20 cellular contexts compared by ENCODE assay signal in the genomic region with DNA sequence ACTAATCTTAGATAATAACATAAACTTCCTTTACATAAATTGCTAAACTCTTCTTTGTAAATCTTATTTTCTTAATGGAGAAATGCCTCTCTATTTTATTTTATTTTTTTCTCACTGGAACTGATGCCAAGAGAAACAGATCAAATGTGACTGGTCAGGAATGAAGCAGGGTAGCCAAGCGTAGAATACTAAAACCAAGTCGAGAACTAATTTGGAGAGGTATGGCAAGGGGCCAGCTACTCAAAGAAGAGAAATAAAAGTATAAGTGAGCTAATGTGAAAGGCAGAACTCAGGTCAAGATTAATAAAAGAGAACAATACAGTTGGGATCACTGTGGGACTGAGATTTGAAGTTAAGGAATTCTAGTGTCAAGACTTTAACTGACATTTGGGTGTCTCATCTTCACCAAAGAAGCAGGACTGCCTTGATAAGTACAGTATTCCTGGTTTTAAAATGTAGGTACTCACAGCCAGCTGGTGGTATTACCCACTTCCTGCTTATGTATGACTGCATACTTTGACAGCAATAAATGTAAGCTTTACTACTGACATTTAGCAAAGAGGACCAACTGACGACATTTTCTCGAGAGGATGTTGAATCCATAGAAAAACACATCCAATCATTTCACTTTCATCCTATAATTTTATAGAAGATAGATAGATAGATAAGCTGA.
DNase-seq lines count a peak whose midpoint lies in the region; ATAC-seq, FAIRE-seq and TF ChIP-seq lines count a peak whose summit lies in the region.
"Had no signal": no experiment of that assay in that cellular context is flagged by ENCODE, and none has a peak within 500 bp of the region (broad histone marks: within the 10 kb centered on the region; RNA-seq: fewer than 3 reads in every experiment).

No MANE protein-coding gene starts in this region.

- in situ Hi-C loops in KBM-7 (cut with MboI; ENCODE audit: low pct_unique_long_range_greater_than_20kb, low sequenced_read_pairs): no loop called here

- intact Hi-C loops in Right ventricle myocardium superior (cut with DNase I): no loop called here

- no peaks in the 10 kb centered on the region for H4K20me1 ChIP-seq in keratinocyte (ENCODE audit: control insufficient read depth, extremely low read depth, insufficient read depth, low read length)
- H4K20me1 ChIP-seq: BLaER1 had no signal

- H3K9me1 ChIP-seq in keratinocyte (ENCODE audit: control insufficient read depth, extremely low read depth, insufficient read depth, low read length): no peaks in the 10 kb centered on the region

- H3K4me1 ChIP-seq in keratinocyte (ENCODE audit: control insufficient read depth, extremely low read depth, insufficient read depth, low read length): peaks cover 11% of the 10 kb centered on the region
- H3K4me1 ChIP-seq in effector memory CD4-positive, alpha-beta T cell (ENCODE audit: control insufficient read depth, insufficient read depth, low read length, poor library complexity, severe bottlenecking): no peaks in the 10 kb centered on the region
- H3K4me1 ChIP-seq: BLaER1, body of pancreas, heart left ventricle, psoas muscle had no signal

- no peak overlapping the region for H3K4me2 ChIP-seq in keratinocyte (ENCODE audit: control insufficient read depth, extremely low read depth, insufficient read depth, low read depth, low read length)
- H3K4me2 ChIP-seq: BLaER1 had no signal

- no peak for TF ChIP-seq CTCF in keratinocyte (optimal IDR thresholded peaks at IDR 0.05 in 1 of 3, IDR thresholded peaks at IDR 0.05 in 1 of 3, conservative IDR thresholded peaks at IDR 0.05 in 1 of 3; ENCODE audit: extremely low read depth in 1 of 3, insufficient read depth in 2 of 3, low read length in 3 of 3)

- ATAC-seq in GM21717 (IDR thresholded peaks at IDR 0.05; ENCODE audit: unreplicated experiment) (no peak), Right ventricle myocardium superior (ENCODE audit: poor library complexity) (no peak)
- ATAC-seq: body of pancreas, heart left ventricle, psoas muscle had no signal

- peak; percentile 34 for FAIRE-seq in keratinocyte (lab: Jason Lieb, UNC)
- FAIRE-seq: D721Med, GM12892, TTC549 had no signal

- dilution Hi-C loops in keratinocyte (cut with MboI; ENCODE audit: extremely low pct_ligation_motif_present, low sequenced_read_pairs): no loop called here

- no peaks in the 10 kb centered on the region for H3K27me3 ChIP-seq in keratinocyte (ENCODE audit: control insufficient read depth, extremely low read depth, insufficient read depth, low read length)
- no peaks in the 10 kb centered on the region for H3K27me3 ChIP-seq in effector memory CD4-positive, alpha-beta T cell (replicated peaks; ENCODE audit: control insufficient read depth, insufficient read depth, low read length, poor library complexity, severe bottlenecking)
- H3K27me3 ChIP-seq: BLaER1, body of pancreas, heart left ventricle had no signal

- no peaks in the 10 kb centered on the region for H3K79me2 ChIP-seq in keratinocyte (ENCODE audit: control insufficient read depth, insufficient read depth, low read length)

- no peaks in the 10 kb centered on the region for H3K9me3 ChIP-seq in keratinocyte (ENCODE audit: control insufficient read depth, low read depth, low read length)
- H3K9me3 ChIP-seq in effector memory CD4-positive, alpha-beta T cell (ENCODE audit: control insufficient read depth, low read length): no peaks in the 10 kb centered on the region
- H3K9me3 ChIP-seq: BLaER1, body of pancreas, psoas muscle had no signal

- DNase-seq in KBM-7: peak; percentile 10
- peak; percentile 82 for DNase-seq in astrocyte of the hippocampus (ENCODE audit: low read depth, low spot score)
- DNase-seq in keratinocyte (ENCODE audit: low read depth, low spot score): no peak
- peak; percentile 19 for DNase-seq in stromal cell of bone marrow (ENCODE audit: low read depth)
- DNase-seq in effector memory CD4-positive, alpha-beta T cell: no peak
- DNase-seq in Right ventricle myocardium superior: no peak
- DNase-seq: activated CD4-positive, alpha-beta T cell treated with anti-CD3 and anti-CD28 coated beads for 48 hours; body of pancreas; erythroblast; heart left ventricle; immature natural killer cell; NCI-H146; NCI-H345; psoas muscle; RPMI8226 had no signal

- H3K9ac ChIP-seq in keratinocyte (ENCODE audit: control insufficient read depth, extremely low read depth, insufficient read depth, low read length): no peak overlapping the region
- H3K9ac ChIP-seq: BLaER1 had no signal

- H3K27ac ChIP-seq in keratinocyte (ENCODE audit: control insufficient read depth, insufficient read depth, low read length): no peak overlapping the region
- H3K27ac ChIP-seq in effector memory CD4-positive, alpha-beta T cell (ENCODE audit: insufficient read depth, low read length, poor library complexity, severe bottlenecking): no peak overlapping the region
- H3K27ac ChIP-seq: BLaER1, body of pancreas, heart left ventricle, psoas muscle had no signal

- H3K4me3 ChIP-seq in keratinocyte (ENCODE audit: control insufficient read depth in 2 of 3, extremely low read depth in 1 of 3, insufficient read depth in 2 of 3, low read depth in 1 of 3, low read length in 3 of 3): no peak overlapping the region
- H3K4me3 ChIP-seq in effector memory CD4-positive, alpha-beta T cell (ENCODE audit: insufficient read depth, low read depth, low read length, poor library complexity, severe bottlenecking): no peak overlapping the region
- H3K4me3 ChIP-seq: BLaER1, body of pancreas, heart left ventricle, psoas muscle had no signal

- no peaks in the 10 kb centered on the region for H3K36me3 ChIP-seq in keratinocyte (ENCODE audit: control insufficient read depth in 2 of 2, extremely low read depth in 1 of 2, insufficient read depth in 2 of 2, low read length in 2 of 2)
- no peaks in the 10 kb centered on the region for H3K36me3 ChIP-seq in effector memory CD4-positive, alpha-beta T cell (ENCODE audit: control insufficient read depth, insufficient read depth, low read length)
- H3K36me3 ChIP-seq: BLaER1, heart left ventricle had no signal

- H2AFZ ChIP-seq in keratinocyte (ENCODE audit: control insufficient read depth, low read length): no peak overlapping the region

Comparison
In these comparisons a context has a peak if more than half of its experiments do, and no peak if none do; other contexts are left out.
1. DNase-seq: peak in KBM-7 (single experiment), astrocyte of the hippocampus (single experiment) and stromal cell of bone marrow (single experiment); none in keratinocyte (single experiment), effector memory CD4-positive, alpha-beta T cell (0 of 3) and Right ventricle myocardium superior (single experiment).